ENCODE assay signal across 9 cellular contexts in the genomic region with DNA sequence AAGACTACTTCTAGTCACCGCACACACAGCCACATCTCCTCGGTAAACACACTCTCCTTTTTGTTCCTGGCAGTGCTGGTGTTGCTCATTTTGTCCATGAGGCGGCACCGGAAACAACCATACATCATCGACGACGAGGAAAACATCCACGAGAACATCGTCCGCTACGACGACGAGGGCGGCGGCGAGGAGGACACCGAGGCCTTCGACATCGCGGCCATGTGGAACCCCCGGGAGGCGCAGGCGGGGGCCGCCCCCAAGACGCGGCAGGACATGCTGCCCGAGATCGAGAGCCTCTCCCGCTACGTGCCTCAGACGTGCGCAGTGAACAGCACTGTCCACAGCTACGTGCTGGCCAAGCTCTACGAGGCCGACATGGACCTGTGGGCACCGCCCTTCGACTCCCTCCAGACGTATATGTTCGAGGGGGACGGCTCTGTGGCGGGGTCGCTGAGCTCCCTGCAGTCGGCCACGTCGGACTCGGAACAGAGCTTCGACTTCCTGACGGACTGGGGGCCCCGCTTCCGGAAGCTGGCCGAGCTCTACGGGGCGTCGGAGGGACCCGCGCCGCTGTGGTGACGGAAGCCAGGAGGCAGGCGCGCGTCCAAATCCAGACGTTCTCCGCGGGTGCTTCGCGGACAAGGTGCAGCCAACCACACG.
DNase-seq lines count a peak whose midpoint lies in the region; ATAC-seq and TF ChIP-seq lines count a peak whose summit lies in the region.
"Had no signal": no experiment of that assay in that cellular context is flagged by ENCODE, and none has a peak within 500 bp of the region (broad histone marks: within the 10 kb centered on the region; RNA-seq: fewer than 3 reads in every experiment).

No MANE protein-coding gene starts in this region.

- H3K4me3 Mint-ChIP-seq in activated naive CD8-positive, alpha-beta T cell treated with anti-CD3 and anti-CD28 coated beads for 36 hours, result peak overlapping the region; percentile 80

- WGBS in mesodermal cell (ENCODE audit: insufficient coverage in 2 of 2), 2 experiments, result 96 to 99% methylated on average over 62 to 67 of the region's 67 CpGs

- peaks cover 9% of the 10 kb centered on the region for H3K27me3 Mint-ChIP-seq in activated naive CD8-positive, alpha-beta T cell treated with anti-CD3 and anti-CD28 coated beads for 36 hours

- no peaks in the 10 kb centered on the region for H3K27me3 ChIP-seq in upper lobe of right lung

- DNase-seq in stimulated activated CD4-positive, alpha-beta T cell treated with anti-CD3 and anti-CD28 coated beads, Interleukin-1b, Interleukin-23, amount 100 ng/mL, for 48 hours, result peak; percentile 27
- DNase-seq in stimulated activated CD4-positive, alpha-beta T cell treated with anti-CD3 and anti-CD28 coated beads, Interleukin-12 subunit alpha, Interleukin-12 subunit beta, amount 100 ng/mL, for 4 hours, result no peak
- peak; percentile 59 for DNase-seq in activated naive CD8-positive, alpha-beta T cell treated with anti-CD3 and anti-CD28 coated beads for 36 hours
- DNase-seq in upper lobe of right lung (no peak), LoVo (ENCODE audit: low spot score) (no peak), posterior vena cava (ENCODE audit: low spot score) (no peak)
- DNase-seq in effector CD8-positive, alpha-beta T cell (lab: John Stamatoyannopoulos, UW), result no peak
- DNase-seq: NCI-H1694 had no signal

- H3K4me1 Mint-ChIP-seq in activated naive CD8-positive, alpha-beta T cell treated with anti-CD3 and anti-CD28 coated beads for 36 hours, result peaks cover 9% of the 10 kb centered on the region

- H3K27ac ChIP-seq in mesodermal cell (ENCODE audit: low read depth, low read length, severe bottlenecking) (peak overlapping the region; percentile 23), upper lobe of right lung (no peak overlapping the region)

- intact Hi-C loops in upper lobe of right lung (cut with DNase I), result loop anchor here (10.0 kb wide), 1 partner anchor 581 kb away; no protein-coding TSS in a partner anchor
- intact Hi-C loops in posterior vena cava (cut with DNase I), result no loop called here

- no peaks in the 10 kb centered on the region for H3K9me3 ChIP-seq in mesodermal cell (ENCODE audit: control insufficient read depth, low read length)
- H3K9me3 ChIP-seq in upper lobe of right lung, result no peaks in the 10 kb centered on the region

- peak overlapping the region; percentile 88 for H3K27ac Mint-ChIP-seq in activated naive CD8-positive, alpha-beta T cell treated with anti-CD3 and anti-CD28 coated beads for 36 hours

- H3K9me3 Mint-ChIP-seq in activated naive CD8-positive, alpha-beta T cell treated with anti-CD3 and anti-CD28 coated beads for 36 hours, result peaks cover 2% of the 10 kb centered on the region

- H3K36me3 ChIP-seq in mesodermal cell (ENCODE audit: control insufficient read depth, insufficient read depth, low read length) (no peaks in the 10 kb centered on the region), upper lobe of right lung (no peaks in the 10 kb centered on the region)

- no peaks in the 10 kb centered on the region for H3K36me3 Mint-ChIP-seq in activated naive CD8-positive, alpha-beta T cell treated with anti-CD3 and anti-CD28 coated beads for 36 hours

- no peak for TF ChIP-seq CTCF in upper lobe of right lung (IDR thresholded peaks at IDR 0.05)

- H3K4me1 ChIP-seq in mesodermal cell (ENCODE audit: control insufficient read depth, insufficient read depth, low read length, poor library complexity, severe bottlenecking), result peaks cover 7% of the 10 kb centered on the region
- no peaks in the 10 kb centered on the region for H3K4me1 ChIP-seq in upper lobe of right lung

- H3K4me3 ChIP-seq in mesodermal cell (ENCODE audit: extremely low read depth, insufficient read depth, low read length, poor library complexity, severe bottlenecking), result no peak overlapping the region
- H3K4me3 ChIP-seq in upper lobe of right lung, result peak overlapping the region; percentile 23

- ATAC-seq in upper lobe of right lung, result peak; percentile 43

Comparison
In these comparisons a context has a peak if more than half of its experiments do, and no peak if none do; other contexts are left out.
1. DNase-seq: peak in stimulated activated CD4-positive, alpha-beta T cell treated with anti-CD3 and anti-CD28 coated beads, Interleukin-1b, Interleukin-23, amount 100 ng/mL, for 48 hours (single experiment) and activated naive CD8-positive, alpha-beta T cell treated with anti-CD3 and anti-CD28 coated beads for 36 hours (single experiment); none in stimulated activated CD4-positive, alpha-beta T cell treated with anti-CD3 and anti-CD28 coated beads, Interleukin-12 subunit alpha, Interleukin-12 subunit beta, amount 100 ng/mL, for 4 hours (single experiment), upper lobe of right lung (single experiment), LoVo (single experiment), effector CD8-positive, alpha-beta T cell (single experiment) and posterior vena cava (single experiment).